Comparison of ENCODE assay signal across 7 cellular contexts in the genomic region with DNA sequence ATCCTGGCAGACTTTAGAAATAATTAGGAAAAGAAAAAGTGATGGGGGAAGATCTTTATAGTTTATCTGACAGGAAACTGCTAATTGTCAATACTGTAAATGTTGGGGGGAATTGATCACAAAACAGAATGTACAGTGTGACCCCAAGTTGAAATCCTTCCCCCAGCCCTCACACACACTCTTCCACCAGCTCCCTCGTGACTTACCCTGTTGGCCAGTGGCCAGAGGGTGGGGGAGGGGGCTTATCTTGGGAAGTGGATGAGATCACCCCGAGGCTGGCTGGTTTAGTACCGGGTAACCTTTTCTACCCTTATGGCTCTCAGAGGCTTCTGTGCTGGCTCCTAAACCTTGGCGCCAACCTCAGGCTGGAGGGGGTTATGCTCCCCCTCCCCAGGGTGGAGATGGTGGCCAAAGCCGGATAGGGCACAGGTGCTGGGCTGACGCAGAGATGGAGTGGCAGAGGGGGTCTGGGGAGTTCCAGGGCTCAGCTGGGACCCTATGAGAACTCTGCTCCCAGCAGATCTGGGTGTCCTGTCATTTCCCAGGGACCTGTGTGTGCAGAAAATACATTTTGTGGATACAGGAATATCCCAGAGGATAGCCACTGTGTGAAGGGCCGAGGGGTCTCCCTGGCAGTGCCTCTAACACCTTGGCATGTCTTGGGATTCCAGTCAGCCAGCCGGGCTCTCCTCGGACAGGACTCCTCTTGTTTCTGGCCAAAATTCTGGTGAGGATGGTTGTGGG. TPM values are rescaled to one million over a fixed set of nuclear protein-coding genes. Genes with fewer than 3 reads are reported as not detected.
DNase-seq lines count a peak whose midpoint lies in the region; ATAC-seq and TF ChIP-seq lines count a peak whose summit lies in the region.
"Had no signal": no experiment of that assay in that cellular context is flagged by ENCODE, and none has a peak within 500 bp of the region (broad histone marks: within the 10 kb centered on the region; RNA-seq: fewer than 3 reads in every experiment).

No MANE protein-coding gene starts in this region.

- intact Hi-C loops in CD4-positive, alpha-beta T cell (cut with DNase I, micrococcal nuclease): loop anchor here in 1 of 2 experiments (5.0 kb wide), 1 partner anchor 52 kb away; no protein-coding TSS in a partner anchor

- H3K27ac ChIP-seq in CD4-positive, alpha-beta T cell (ENCODE audit: low read depth, low read length): no peak overlapping the region

- H3K9me3 ChIP-seq in CD4-positive, alpha-beta T cell (ENCODE audit: control insufficient read depth, low read length): no peaks in the 10 kb centered on the region

- H3K4me3 ChIP-seq in AG10803 (ENCODE audit: low read length): no peak overlapping the region

- H3K4me1 Mint-ChIP-seq in T-cell: peaks cover 0 to 2% (median 0%) of the 10 kb centered on the region in 3 donors
- H3K4me1 Mint-ChIP-seq in CD4-positive, alpha-beta T cell (ENCODE audit: low read depth): no peaks in the 10 kb centered on the region
- no peaks in the 10 kb centered on the region for H3K4me1 Mint-ChIP-seq in activated T-cell treated with anti-CD3 and anti-CD28 coated beads, Interleukin-2, amount 50 U/mL, for 24 hours (ENCODE audit: low read depth)

- DNase-seq in AG10803 (ENCODE audit: low read depth): peak; percentile 51
- peak; percentile 70 for DNase-seq in NCI-H82 treated with DMSO at 0.1 percent for 48 hours (lab: John Stamatoyannopoulos, UW; ENCODE audit: unreplicated experiment)
- peak; percentile 82 for DNase-seq in hepatic stellate cell (ENCODE audit: low spot score)
- DNase-seq in T-cell: no peak
- no peak for DNase-seq in CD4-positive, alpha-beta T cell
- no peak for DNase-seq in activated T-cell treated with anti-CD3 and anti-CD28 coated beads, Interleukin-2, amount 50 U/mL, for 24 hours

- POLR2A ChIA-PET in T-cell (lab: Charles Lee): no interaction called here
- POLR2A ChIA-PET in CD4-positive, alpha-beta T cell (lab: Charles Lee): no interaction called here

- H3K27ac Mint-ChIP-seq in T-cell: no peak overlapping the region
- H3K27ac Mint-ChIP-seq in CD4-positive, alpha-beta T cell: no peak overlapping the region
- no peak overlapping the region for H3K27ac Mint-ChIP-seq in activated T-cell treated with anti-CD3 and anti-CD28 coated beads, Interleukin-2, amount 50 U/mL, for 24 hours
- H3K27ac Mint-ChIP-seq: dendritic cell treated with granulocyte-macrophage colony-stimulating factor and Interleukin-4, amounts not matched to agents 40 ng/mL and 50 ng/mL, for 4 days had no signal

- no peaks in the 10 kb centered on the region for H3K27me3 ChIP-seq in CD4-positive, alpha-beta T cell (ENCODE audit: control insufficient read depth, insufficient read depth, low read length)

- H3K27me3 Mint-ChIP-seq in T-cell: no peaks in the 10 kb centered on the region
- H3K27me3 Mint-ChIP-seq in CD4-positive, alpha-beta T cell: no peaks in the 10 kb centered on the region
- no peaks in the 10 kb centered on the region for H3K27me3 Mint-ChIP-seq in activated T-cell treated with anti-CD3 and anti-CD28 coated beads, Interleukin-2, amount 50 U/mL, for 24 hours

- no peaks in the 10 kb centered on the region for H3K9me3 Mint-ChIP-seq in T-cell
- H3K9me3 Mint-ChIP-seq in CD4-positive, alpha-beta T cell: no peaks in the 10 kb centered on the region
- no peaks in the 10 kb centered on the region for H3K9me3 Mint-ChIP-seq in activated T-cell treated with anti-CD3 and anti-CD28 coated beads, Interleukin-2, amount 50 U/mL, for 24 hours
- H3K9me3 Mint-ChIP-seq: dendritic cell treated with granulocyte-macrophage colony-stimulating factor and Interleukin-4, amounts not matched to agents 40 ng/mL and 50 ng/mL, for 4 days had no signal

- H3K36me3 Mint-ChIP-seq in T-cell: no peaks in the 10 kb centered on the region
- no peaks in the 10 kb centered on the region for H3K36me3 Mint-ChIP-seq in CD4-positive, alpha-beta T cell (ENCODE audit: low read depth)
- peaks cover 4% of the 10 kb centered on the region for H3K36me3 Mint-ChIP-seq in activated T-cell treated with anti-CD3 and anti-CD28 coated beads, Interleukin-2, amount 50 U/mL, for 24 hours (ENCODE audit: low read depth)

- H3K4me3 Mint-ChIP-seq in T-cell: no peak overlapping the region
- H3K4me3 Mint-ChIP-seq in CD4-positive, alpha-beta T cell: no peak overlapping the region
- no peak overlapping the region for H3K4me3 Mint-ChIP-seq in activated T-cell treated with anti-CD3 and anti-CD28 coated beads, Interleukin-2, amount 50 U/mL, for 24 hours
- H3K4me3 Mint-ChIP-seq: dendritic cell treated with granulocyte-macrophage colony-stimulating factor and Interleukin-4, amounts not matched to agents 40 ng/mL and 50 ng/mL, for 4 days had no signal

- ATAC-seq in T-cell (replicated peaks in 1 of 4): no peak
- ATAC-seq in CD4-positive, alpha-beta T cell (ENCODE audit: poor library complexity): no peak

- no peak for TF ChIP-seq CTCF in AG10803 (conservative IDR thresholded peaks at IDR 0.05; ENCODE audit: low read length)
- no peak for TF ChIP-seq CTCF in CD4-positive, alpha-beta T cell (IDR thresholded peaks at IDR 0.05)

- CTCF ChIA-PET in T-cell (lab: Charles Lee): interaction anchor here in 1 of 2 donors (0.6 kb wide), 1 partner anchor 293 kb away, joined by 3 read pairs; no protein-coding TSS in a partner anchor
- CTCF ChIA-PET in CD4-positive, alpha-beta T cell (lab: Charles Lee): no interaction called here

RNA-seq across cellular contexts. Expression of a gene that starts 18.6 kb away (rescaled TPM):
- total RNA-seq in T-cell: not detected
- not detected for total RNA-seq in CD4-positive, alpha-beta T cell

RNA-seq across cellular contexts. Expression of a gene that starts 19.8 kb away (rescaled TPM):
- 10 to 100 TPM in 3 of 5 donors, 1 to 10 TPM in 2; 7.1 to 16.5 (median 12.5) TPM for total RNA-seq in T-cell
- total RNA-seq in CD4-positive, alpha-beta T cell: 1 to 10 TPM; 3.3 to 5.9 TPM

RNA-seq across cellular contexts. Expression of a gene that starts 25.2 kb away (rescaled TPM):
- 1 to 10 TPM in 1 of 5 donors, under 1 TPM in 3, not detected in 1; 0.28 to 1.1 (median 0.53) TPM for total RNA-seq in T-cell
- total RNA-seq in CD4-positive, alpha-beta T cell: under 1 TPM; 0.28 to 0.49 TPM

RNA-seq across cellular contexts. Expression of a gene that starts 34.1 kb away (rescaled TPM):
- 10 to 100 TPM; 55.3 to 66.8 (median 62.4) TPM for total RNA-seq in T-cell
- 10 to 100 TPM; 58.6 to 70.4 TPM for total RNA-seq in CD4-positive, alpha-beta T cell

RNA-seq across cellular contexts. Expression of a gene that starts 35.2 kb away (rescaled TPM):
- 10 to 100 TPM; 35.3 to 56.5 (median 50.2) TPM for total RNA-seq in T-cell
- 10 to 100 TPM; 59.3 to 62.6 TPM for total RNA-seq in CD4-positive, alpha-beta T cell

Comparison
In these comparisons a context has a peak if more than half of its experiments do, and no peak if none do; other contexts are left out.
1. DNase-seq: peak in AG10803 (single experiment), NCI-H82 treated with DMSO at 0.1 percent for 48 hours (single experiment) and hepatic stellate cell (single experiment); none in T-cell (0 of 34), CD4-positive, alpha-beta T cell (0 of 10) and activated T-cell treated with anti-CD3 and anti-CD28 coated beads, Interleukin-2, amount 50 U/mL, for 24 hours (single experiment).